Comparison of ENCODE assay signal across 15 cellular contexts in the genomic region with DNA sequence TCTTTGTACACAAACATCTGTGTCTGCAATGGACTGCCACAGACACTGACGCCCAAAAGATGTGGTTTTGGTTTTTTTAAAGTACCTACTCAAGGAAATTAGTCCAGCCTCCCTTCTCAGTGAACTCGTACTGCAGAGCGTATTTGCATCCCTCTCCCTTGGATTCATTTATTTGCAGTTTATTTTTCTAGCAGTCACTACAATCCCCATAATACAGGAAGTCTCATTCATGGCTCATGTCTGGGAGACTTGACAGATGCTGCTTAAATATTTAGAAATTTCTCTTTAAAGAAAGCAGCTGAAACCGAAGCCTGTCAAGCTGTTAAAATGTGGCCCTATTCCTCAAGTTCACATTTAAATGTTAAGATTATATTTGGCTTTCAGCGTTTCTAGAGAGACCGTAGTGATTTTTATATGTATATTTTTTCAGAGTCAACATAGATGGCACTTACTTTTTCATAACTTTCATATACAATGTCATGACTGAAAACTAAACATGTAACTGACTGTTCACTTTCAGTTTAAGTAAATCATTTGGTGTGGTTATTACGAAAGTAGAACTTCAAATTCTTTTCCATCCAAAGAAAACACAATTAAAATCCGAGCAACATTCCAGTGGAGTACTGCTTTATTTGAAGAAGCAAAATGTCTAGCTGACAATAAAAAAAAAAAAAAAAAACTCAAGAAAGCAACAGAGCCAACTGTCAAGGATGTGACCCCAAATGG. TPM values are rescaled to one million over a fixed set of nuclear protein-coding genes. Genes with fewer than 3 reads are reported as not detected.
DNase-seq lines count a peak whose midpoint lies in the region; ATAC-seq, FAIRE-seq and TF ChIP-seq lines count a peak whose summit lies in the region.
"Had no signal": no experiment of that assay in that cellular context is flagged by ENCODE, and none has a peak within 500 bp of the region (broad histone marks: within the 10 kb centered on the region; RNA-seq: fewer than 3 reads in every experiment).

No MANE protein-coding gene starts in this region.

- TF ChIP-seq POLR2A in GM12878 (IDR thresholded peaks at IDR 0.05; ENCODE audit: low read depth, low read length) (no peak), prostate gland (IDR thresholded peaks at IDR 0.05) (no peak), adrenal gland (IDR thresholded peaks at IDR 0.05) (no peak)

- ATAC-seq in HG02885 (IDR thresholded peaks at IDR 0.05; ENCODE audit: poor library complexity, unreplicated experiment) = peak; percentile 87
- peak; percentile 82 for ATAC-seq in GM12878
- ATAC-seq in lower lobe of right lung = no peak
- ATAC-seq: effector memory CD8-positive, alpha-beta T cell had no signal

- no peaks in the 10 kb centered on the region for H3K79me2 ChIP-seq in GM12878 (ENCODE audit: control insufficient read depth, insufficient read depth, low read length)

- CTCF ChIA-PET in GM12878 (lab: Yijun Ruan, JAX) (no interaction called here), Caco-2 (lab: Charles Lee) (no interaction called here)

- H3K4me3 Mint-ChIP-seq in Caco-2 (ENCODE audit: unreplicated experiment) = no peak overlapping the region
- H3K4me3 Mint-ChIP-seq: effector memory CD8-positive, alpha-beta T cell; neural crest cell had no signal

- peaks cover 24% of the 10 kb centered on the region for H3K27me3 Mint-ChIP-seq in Caco-2 (ENCODE audit: insufficient read depth, unreplicated experiment)

- H3K4me1 ChIP-seq in GM12878 (ENCODE audit: control insufficient read depth, insufficient read depth, low read length) = peaks cover 10% of the 10 kb centered on the region
- peaks cover 5% of the 10 kb centered on the region for H3K4me1 ChIP-seq in prostate gland (replicated peaks)
- no peaks in the 10 kb centered on the region for H3K4me1 ChIP-seq in lower lobe of right lung
- no peaks in the 10 kb centered on the region for H3K4me1 ChIP-seq in adrenal gland (replicated peaks in 1 of 2)
- H3K4me1 ChIP-seq in Caco-2 = no peaks in the 10 kb centered on the region

- H3K27me3 ChIP-seq in GM12878 (replicated peaks in 1 of 2; ENCODE audit: control insufficient read depth in 2 of 2, insufficient read depth in 2 of 2, low read length in 1 of 2) (no peaks in the 10 kb centered on the region; a peak in 2 of 4 replicates), prostate gland (replicated peaks; ENCODE audit: insufficient read depth) (no peaks in the 10 kb centered on the region), lower lobe of right lung (ENCODE audit: low read depth) (no peaks in the 10 kb centered on the region), adrenal gland (no peaks in the 10 kb centered on the region), Caco-2 (replicated peaks; ENCODE audit: control insufficient read depth, insufficient read depth, low read length) (no peaks in the 10 kb centered on the region)
- H3K27me3 ChIP-seq: MG63, tibial nerve had no signal

- peak overlapping the region; percentile 87 for H3K4me2 ChIP-seq in GM12878 (ENCODE audit: control insufficient read depth, insufficient read depth)

- H3K4me1 Mint-ChIP-seq in Caco-2 (ENCODE audit: low read depth, unreplicated experiment) = no peaks in the 10 kb centered on the region
- H3K4me1 Mint-ChIP-seq: neural crest cell had no signal

- POLR2A ChIA-PET in GM12878 (lab: Charles Lee) = no interaction called here
- POLR2A ChIA-PET in Caco-2 (lab: Charles Lee) = no interaction called here

- no peaks in the 10 kb centered on the region for H3K36me3 Mint-ChIP-seq in Caco-2 (ENCODE audit: insufficient read depth, unreplicated experiment)

- FAIRE-seq in GM18507 (lab: Jason Lieb, UNC) (peak; percentile 45), GM12878 (lab: Jason Lieb, UNC) (peak; percentile 73)

- no peaks in the 10 kb centered on the region for H3K9me3 Mint-ChIP-seq in Caco-2 (ENCODE audit: unreplicated experiment)
- H3K9me3 Mint-ChIP-seq: neural crest cell had no signal

- H3K27ac Mint-ChIP-seq in Caco-2 (ENCODE audit: unreplicated experiment) = no peak overlapping the region
- H3K27ac Mint-ChIP-seq: CD4-positive, alpha-beta memory T cell had no signal

- intact Hi-C loops in GM12878 (cut with micrococcal nuclease; ENCODE audit: unreplicated experiment) (no loop called here), prostate gland (cut with DNase I) (no loop called here), lower lobe of right lung (cut with DNase I) (no loop called here), adrenal gland (cut with DNase I) (no loop called here), Caco-2 (cut with micrococcal nuclease; ENCODE audit: unreplicated experiment) (no loop called here)

- WGBS in GM12878 (ENCODE audit: insufficient coverage, insufficient replicate concordance, low lambda C conversion rate, missing lambda C conversion rate) = 2% methylated on average over 8 of the region's 8 CpGs
- 21% methylated on average over 8 of the region's 8 CpGs for WGBS in prostate gland
- 55 to 68% (median 63%) methylated on average over 8 of the region's 8 CpGs for WGBS in adrenal gland, 4 donors

- no peak overlapping the region for H3K4me3 ChIP-seq in GM12878
- H3K4me3 ChIP-seq in prostate gland = no peak overlapping the region
- no peak overlapping the region for H3K4me3 ChIP-seq in lower lobe of right lung
- no peak overlapping the region for H3K4me3 ChIP-seq in adrenal gland
- H3K4me3 ChIP-seq in Caco-2 (ENCODE audit: low read depth, low read length) = no peak overlapping the region
- H3K4me3 ChIP-seq: MG63, tibial nerve had no signal

- RAD21 ChIA-PET in GM12878 (lab: Charles Lee; ENCODE audit: unreplicated experiment) = no interaction called here

- SMC1A ChIA-PET in GM12878 (lab: Charles Lee; ENCODE audit: uncharacterized antibody, unreplicated experiment) = no interaction called here

- BruUV-seq in GM12878 (replicated peaks; lab: Mats Ljungman, UMichigan) (no TSS peak), Caco-2 (replicated peaks; lab: Mats Ljungman, UMichigan) (no TSS peak)

- no peak for DNase-seq in GM18507 (ENCODE audit: extremely low spot score, insufficient read length, low read depth)
- peak; percentile 13 for DNase-seq in GM12878 (ENCODE audit: low read depth, low spot score)
- no peak for DNase-seq in prostate gland (ENCODE audit: low spot score)
- DNase-seq in NK-92 treated with Interleukin-12 subunit alpha and Interleukin-12 subunit beta, amount 100 ng/mL, for 24 hours (lab: John Stamatoyannopoulos, UW) = no peak
- no peak for DNase-seq in lower lobe of right lung
- no peak for DNase-seq in adrenal gland
- DNase-seq in Caco-2 = no peak
- DNase-seq: CD4-positive, alpha-beta memory T cell; effector memory CD8-positive, alpha-beta T cell; left cardiac atrium; MG63 had no signal

- TF ChIP-seq EP300 in GM12878 (IDR thresholded peaks at IDR 0.05; ENCODE audit: borderline replicate concordance in 1 of 2, control insufficient read depth in 1 of 2, low read depth in 2 of 2, low read length in 2 of 2) = 0 out of 4 replicates have a peak, but pooled peaks of 1 of the 2 experiments have one; percentile 25

- in situ Hi-C loops in GM12878 (cut with MboI) = no loop called here

- H3K9me3 ChIP-seq in GM12878 (replicated peaks; ENCODE audit: control insufficient read depth, insufficient read depth, low read length) = no peaks in the 10 kb centered on the region; the same call in 2 of the 3 replicates
- no peaks in the 10 kb centered on the region for H3K9me3 ChIP-seq in prostate gland
- H3K9me3 ChIP-seq in lower lobe of right lung = no peaks in the 10 kb centered on the region
- no peaks in the 10 kb centered on the region for H3K9me3 ChIP-seq in adrenal gland (replicated peaks in 1 of 3)
- H3K9me3 ChIP-seq in Caco-2 = no peaks in the 10 kb centered on the region

- TF ChIP-seq RAD21 in GM12878 (IDR thresholded peaks at IDR 0.05; ENCODE audit: insufficient read depth, low read depth, low read length) = no peak

- H3K27ac ChIP-seq in GM12878 (ENCODE audit: control insufficient read depth, insufficient read depth) = no peak overlapping the region
- H3K27ac ChIP-seq in prostate gland = peak overlapping the region; percentile 39 to 55
- no peak overlapping the region for H3K27ac ChIP-seq in lower lobe of right lung
- peak overlapping the region in 1 of 5 donors; percentile 58 for H3K27ac ChIP-seq in adrenal gland

- no peaks in the 10 kb centered on the region for H4K20me1 ChIP-seq in GM12878 (ENCODE audit: control insufficient read depth, insufficient read depth)

- TF ChIP-seq CTCF in GM12878 (IDR thresholded peaks at IDR 0.05 in 2 of 3, conservative IDR thresholded peaks at IDR 0.05 in 1 of 3; ENCODE audit: control insufficient read depth in 2 of 3, extremely low read depth in 1 of 3, insufficient read depth in 1 of 3, low read depth in 3 of 3, low read length in 3 of 3) (no peak), prostate gland (IDR thresholded peaks at IDR 0.05) (no peak), lower lobe of right lung (IDR thresholded peaks at IDR 0.05) (no peak), adrenal gland (IDR thresholded peaks at IDR 0.05) (no peak), Caco-2 (IDR thresholded peaks at IDR 0.05; ENCODE audit: insufficient read depth in 1 of 2, low read depth in 1 of 2, low read length in 1 of 2, severe bottlenecking in 1 of 2, unreplicated experiment in 1 of 2) (no peak)

- no peak overlapping the region for H3K9ac ChIP-seq in GM12878 (ENCODE audit: control insufficient read depth, insufficient read depth, low read length)

- H3K36me3 ChIP-seq in GM12878 (ENCODE audit: control insufficient read depth in 2 of 2, insufficient read depth in 2 of 2, low read length in 1 of 2) (no peaks in the 10 kb centered on the region), prostate gland (no peaks in the 10 kb centered on the region), lower lobe of right lung (no peaks in the 10 kb centered on the region), adrenal gland (replicated peaks in 1 of 2) (no peaks in the 10 kb centered on the region), Caco-2 (ENCODE audit: control insufficient read depth, insufficient read depth, low read length) (no peaks in the 10 kb centered on the region)
- H3K36me3 ChIP-seq: MG63, tibial nerve had no signal

- H2AFZ ChIP-seq in GM12878 (ENCODE audit: control insufficient read depth, low read depth, low read length) = no peak overlapping the region; the same call in 1 of the 2 replicates

RNA-seq across cellular contexts. Expression of a gene that starts 38.0 kb away (rescaled TPM):
- 4.4 and 4.5 TPM in 2 replicates for total RNA-seq in GM12878 (2013; cell fraction: nucleolus; rRNA removed)
- total RNA-seq in GM12878 (2014; rRNA removed) (19.7 and 22.4 TPM in 2 replicates), GM12878 (2014; rRNA removed; fragmentation: Illumina TruSeq; extraction: Trizol) (24.1 and 24.9 TPM in 2 replicates), GM12878 (2021) (24.7 and 26.2 TPM in 2 replicates), prostate gland (10 to 100 TPM; 10.7 to 17.8 TPM), lower lobe of right lung (4.7 TPM), adrenal gland (10 to 100 TPM in 1 of 8 donors, 1 to 10 TPM in 7; 3.4 to 11.8 (median 8.9) TPM), Caco-2 (2022) (22.9 and 27.5 TPM in 2 replicates)
- polyA plus RNA-seq in GM12878 (2011; ENCODE audit: low read depth) = 7.9 TPM
- polyA plus RNA-seq in GM12878 (2011; rRNA removed) (23.2 and 32.7 TPM in 2 replicates), GM12878 (2014; fragmentation: Illumina TruSeq; extraction: Trizol) (28.5 and 44.3 TPM in 2 replicates), GM12878 (2014; fragmentation: Nextera tagmentation; extraction: Ambion mirVana) (10 to 100 TPM in 1 of 2 experiments, 1 to 10 TPM in 1; 6.5 to 21.4 TPM), GM12878 (2014; rRNA removed) (23.4 and 27.8 TPM in 2 replicates), GM12878 (2016; fragmentation: Nextera tagmentation; extraction: Ambion mirVana) (10 to 100 TPM; 45.8 to 48.9 TPM), adrenal gland (1 to 10 TPM; 5.4 to 8.1 (median 5.4) TPM)
- polyA plus RNA-seq in GM12878 (2011; cell fraction: cytosol; rRNA removed) = 17.1 and 25.8 TPM in 2 replicates
- 6.5 and 8.9 TPM in 2 replicates for polyA plus RNA-seq in GM12878 (2011; cell fraction: nucleus; rRNA removed)
- polyA plus RNA-seq in GM12878 (2012) = 14.4 and 16.4 TPM in 2 replicates
- 6.1 and 6.3 TPM in 2 replicates for polyA minus RNA-seq in GM12878 (2011; rRNA and poly(A)+ RNA removed)
- 2.7 and 4.4 TPM in 2 replicates for polyA minus RNA-seq in GM12878 (2011; cell fraction: cytosol; rRNA and poly(A)+ RNA removed)
- polyA minus RNA-seq in GM12878 (2011; cell fraction: nucleus; rRNA and poly(A)+ RNA removed) = 2.1 and 4.3 TPM in 2 replicates

RNA-seq across cellular contexts. Expression of a gene that starts 57.8 kb away (rescaled TPM):
- not detected in 2 replicates for total RNA-seq in GM12878 (2013; cell fraction: nucleolus; rRNA removed)
- total RNA-seq in GM12878 (2014; rRNA removed) (not detected in 2 replicates), GM12878 (2014; rRNA removed; fragmentation: Illumina TruSeq; extraction: Trizol) (not detected in 2 replicates), GM12878 (2021) (not detected in 2 replicates), prostate gland (1 to 10 TPM in 1 of 2 donors, not detected in 1; 4.7 TPM), lower lobe of right lung (not detected), adrenal gland (100 to 1,000 TPM in 4 of 8 donors, 10 to 100 TPM in 4; 50.3 to 612 (median 105) TPM), Caco-2 (2022) (not detected in 2 replicates)
- polyA plus RNA-seq in GM12878 (2011; ENCODE audit: low read depth) = not detected
- polyA plus RNA-seq in GM12878 (2011; rRNA removed) (not detected in 2 replicates), GM12878 (2014; fragmentation: Illumina TruSeq; extraction: Trizol) (not detected in 2 replicates), GM12878 (2014; fragmentation: Nextera tagmentation; extraction: Ambion mirVana) (1 to 10 TPM in 1 of 2 experiments, under 1 TPM in 1; 0.34 to 1.2 TPM), GM12878 (2014; rRNA removed) (not detected in 2 replicates), GM12878 (2016; fragmentation: Nextera tagmentation; extraction: Ambion mirVana) (not detected), adrenal gland (100 to 1,000 TPM in 1 of 3 donors, 10 to 100 TPM in 2; 13.4 to 491 (median 68.6) TPM)
- not detected in 2 replicates for polyA plus RNA-seq in GM12878 (2011; cell fraction: cytosol; rRNA removed)
- polyA plus RNA-seq in GM12878 (2011; cell fraction: nucleus; rRNA removed) = not detected in 2 replicates
- not detected in 2 replicates for polyA plus RNA-seq in GM12878 (2012)
- not detected in 2 replicates for polyA minus RNA-seq in GM12878 (2011; rRNA and poly(A)+ RNA removed)
- not detected in 2 replicates for polyA minus RNA-seq in GM12878 (2011; cell fraction: cytosol; rRNA and poly(A)+ RNA removed)
- not detected in 2 replicates for polyA minus RNA-seq in GM12878 (2011; cell fraction: nucleus; rRNA and poly(A)+ RNA removed)
- total RNA-seq: CD4-positive, alpha-beta memory T cell; neural crest cell; SK-MEL-5 had no signal
- polyA plus RNA-seq: CD4-positive, alpha-beta memory T cell had no signal

Comparison
In these comparisons a context has a peak if more than half of its experiments do, and no peak if none do; other contexts are left out.
1. ATAC-seq: peak in HG02885 (single experiment) and GM12878 (single experiment); none in lower lobe of right lung (0 of 2).
2. H3K27ac ChIP-seq: peak in prostate gland (2 of 2); none in GM12878 (single experiment) and lower lobe of right lung (single experiment).
3. RNA of a gene that starts 57.8 kb away (total RNA-seq): 50.3 to 612 TPM in adrenal gland; 4.7 TPM in prostate gland, not detected in lower lobe of right lung (single experiment), not detected in GM12878 and not detected in Caco-2; every median in the first group is over 4 times any median in the second.